14 cellular contexts compared by ENCODE assay signal in genomic region chr6:28215425-28215824, GRCh38. TPM values are rescaled to one million over a fixed set of nuclear protein-coding genes. Genes with fewer than 3 reads are reported as not detected.
DNase-seq lines count a peak whose midpoint lies in the region; TF ChIP-seq lines count a peak whose summit lies in the region.
"Had no signal": no experiment of that assay in that cellular context is flagged by ENCODE, and none has a peak within 500 bp of the region (broad histone marks: within the 10 kb centered on the region; RNA-seq: fewer than 3 reads in every experiment).

No MANE protein-coding gene starts in this region.

- H3K4me1 ChIP-seq in A673 (ENCODE audit: insufficient read depth, low read length, poor library complexity, severe bottlenecking) = no peaks in the 10 kb centered on the region
- H3K4me1 ChIP-seq in GM23248 (ENCODE audit: insufficient read depth) = peaks cover 7% of the 10 kb centered on the region
- peaks cover 14% of the 10 kb centered on the region for H3K4me1 ChIP-seq in adipocyte (ENCODE audit: control insufficient read depth, insufficient read depth, low read length)

- POLR2A ChIA-PET in A673 (lab: Charles Lee; ENCODE audit: low non-redundant PET) = no interaction called here

- H3K9ac ChIP-seq in GM23248 = no peak overlapping the region
- no peak overlapping the region for H3K9ac ChIP-seq in adipocyte (ENCODE audit: low read length)

- intact Hi-C loops in A673 (cut with micrococcal nuclease; ENCODE audit: unreplicated experiment) = no loop called here

- no peaks in the 10 kb centered on the region for H3K36me3 ChIP-seq in A673 (ENCODE audit: insufficient read depth, low read length, poor library complexity, severe bottlenecking)
- H3K36me3 ChIP-seq in GM23248 (ENCODE audit: low read depth) = no peaks in the 10 kb centered on the region
- no peaks in the 10 kb centered on the region for H3K36me3 ChIP-seq in adipocyte (ENCODE audit: control insufficient read depth, insufficient read depth, low read length, severe bottlenecking)

- H3K27ac ChIP-seq in A673 (ENCODE audit: low read depth, low read length, poor library complexity, severe bottlenecking) (no peak overlapping the region), GM23248 (no peak overlapping the region)

- in situ Hi-C loops in GM23248 (cut with MboI) = no loop called here

- H3K79me2 ChIP-seq in GM23248 (ENCODE audit: insufficient read depth) = no peaks in the 10 kb centered on the region

- no peak for TF ChIP-seq CTCF in A673 (conservative IDR thresholded peaks at IDR 0.05; ENCODE audit: low read depth, low read length)

- no TSS peak for BruUV-seq in A673 (replicated peaks; lab: Mats Ljungman, UMichigan)

- DNase-seq in A673 (ENCODE audit: low spot score) = peak; percentile 66
- peak; percentile 29 for DNase-seq in GM23248
- no peak for DNase-seq in adipocyte (ENCODE audit: low read depth)
- DNase-seq in D341Med (ENCODE audit: low spot score) = no peak
- no peak for DNase-seq in DMS79 treated with DMSO at 0.1 percent for 48 hours (lab: John Stamatoyannopoulos, UW)
- no peak for DNase-seq in NCI-H2171 treated with DMSO at 0.1 percent for 48 hours (lab: John Stamatoyannopoulos, UW)
- no peak for DNase-seq in GM03348 (ENCODE audit: low spot score)
- DNase-seq: activated CD4-positive, alpha-beta memory T cell treated with anti-CD3 and anti-CD28 coated beads, Interleukin-2, amount 10 ng/mL, durations not matched to agents 7 days and 5 days; DMS153; HFFc6; stimulated activated CD4-positive, alpha-beta T cell treated with anti-CD3 and anti-CD28 coated beads, Interleukin-12 subunit alpha, Interleukin-12 subunit beta, amount 100 ng/mL, for 4 hours had no signal

- H3K4me3 ChIP-seq in A673 (ENCODE audit: low read depth, low read length, poor library complexity, severe bottlenecking) = peak overlapping the region; percentile 30
- 0 out of 2 replicates have a peak overlapping the region, but pooled peaks have one; percentile 28 for H3K4me3 ChIP-seq in GM23248
- H3K4me3 ChIP-seq in adipocyte (ENCODE audit: low read length) = peak overlapping the region; percentile 58
- H3K4me3 ChIP-seq in iPS-18c (ENCODE audit: insufficient read depth, low read depth, low read length) = peak overlapping the region; percentile 9; the same call in 1 of the 2 replicates

- H3K27me3 ChIP-seq in A673 (replicated peaks; ENCODE audit: insufficient read depth, low read depth, low read length, poor library complexity) = no peaks in the 10 kb centered on the region
- H3K27me3 ChIP-seq in GM23248 (replicated peaks; ENCODE audit: insufficient read depth) = peaks cover 16% of the 10 kb centered on the region
- H3K27me3 ChIP-seq in adipocyte (replicated peaks; ENCODE audit: control insufficient read depth, insufficient read depth, low read length) = peaks cover 19% of the 10 kb centered on the region

- CTCF ChIA-PET in A673 (lab: Charles Lee) = no interaction called here

- H2AFZ ChIP-seq in GM23248 = peak overlapping the region; percentile 43

- peaks cover 14% of the 10 kb centered on the region for H3F3A ChIP-seq in GM23248 (ENCODE audit: insufficient read depth)

- peak overlapping the region; percentile 22 for H3K4me2 ChIP-seq in GM23248 (ENCODE audit: unreplicated experiment)

- no peaks in the 10 kb centered on the region for H3K9me2 ChIP-seq in GM23248 (ENCODE audit: insufficient read depth)

- H3K9me3 ChIP-seq in A673 (ENCODE audit: low read depth, low read length, poor library complexity, severe bottlenecking) (no peaks in the 10 kb centered on the region), GM23248 (ENCODE audit: low read depth) (no peaks in the 10 kb centered on the region), adipocyte (ENCODE audit: control insufficient read depth, low read length) (no peaks in the 10 kb centered on the region), iPS-18c (ENCODE audit: control insufficient read depth, insufficient read depth, low read length) (no peaks in the 10 kb centered on the region)

- H4K20me1 ChIP-seq in GM23248 (ENCODE audit: insufficient read depth) = no peaks in the 10 kb centered on the region

- 25 to 31% methylated on average over 8 of the region's 8 CpGs for WGBS in GM23248 (ENCODE audit: low coverage in 1 of 2, low lambda C conversion rate in 2 of 2, missing lambda C conversion rate in 2 of 2), 2 experiments

RNA-seq across cellular contexts. Expression of gene ZSCAN9, which starts 9.7 kb away (rescaled TPM):
- total RNA-seq in A673 (2021) = 13.3 and 15.1 TPM in 2 replicates
- 7.3 and 12.8 TPM in 2 replicates for total RNA-seq in GM23248 (2014; rRNA removed; shearing (Covaris generic))
- polyA plus RNA-seq in GM23248 (2016; fragmentation: Nextera tagmentation; extraction: Ambion mirVana) = 5.8 TPM in 2 replicates

RNA-seq across cellular contexts. Expression of gene ZKSCAN4, which starts 36.6 kb away (rescaled TPM):
- total RNA-seq in A673 (2021) = 6.4 and 6.6 TPM in 2 replicates
- 3.7 and 4.2 TPM in 2 replicates for total RNA-seq in GM23248 (2014; rRNA removed; shearing (Covaris generic))
- 3.5 and 3.6 TPM in 2 replicates for polyA plus RNA-seq in GM23248 (2016; fragmentation: Nextera tagmentation; extraction: Ambion mirVana)

RNA-seq across cellular contexts. Expression of gene NKAPL, which starts 43.7 kb away (rescaled TPM):
- total RNA-seq in A673 (2021) = not detected in 2 replicates
- 0.97 and 1.9 TPM in 2 replicates for total RNA-seq in GM23248 (2014; rRNA removed; shearing (Covaris generic))
- polyA plus RNA-seq in GM23248 (2016; fragmentation: Nextera tagmentation; extraction: Ambion mirVana) = 3.2 and 3.5 TPM in 2 replicates
- total RNA-seq: activated CD4-positive, alpha-beta memory T cell treated with anti-CD3 and anti-CD28 coated beads, Interleukin-2, amount 10 ng/mL, durations not matched to agents 7 days and 5 days; HFFc6; LHCN-M2; SK-MEL-5 had no signal

RNA-seq across cellular contexts. Expression of gene ZSCAN26, which starts 51.5 kb away (rescaled TPM):
- total RNA-seq in A673 (2021) = 15.1 and 19.9 TPM in 2 replicates
- 17.5 and 28.5 TPM in 2 replicates for total RNA-seq in GM23248 (2014; rRNA removed; shearing (Covaris generic))
- polyA plus RNA-seq in GM23248 (2016; fragmentation: Nextera tagmentation; extraction: Ambion mirVana) = 14.1 and 15.0 TPM in 2 replicates

Comparison
In these comparisons a context has a peak if more than half of its experiments do, and no peak if none do; other contexts are left out.
1. DNase-seq: peak in A673 (single experiment) and GM23248 (single experiment); none in adipocyte (single experiment), D341Med (single experiment), DMS79 treated with DMSO at 0.1 percent for 48 hours (single experiment), NCI-H2171 treated with DMSO at 0.1 percent for 48 hours (single experiment) and GM03348 (single experiment).
2. Peak in every context shown above with its lines, with median percentiles within 50 percentile points of each other: H3K4me3 ChIP-seq.